16 cellular contexts compared by ENCODE assay signal in genomic region chr22:41343717-41344116, GRCh38. TPM values are rescaled to one million over a fixed set of nuclear protein-coding genes. Genes with fewer than 3 reads are reported as not detected.
DNase-seq lines count a peak whose midpoint lies in the region; ATAC-seq, FAIRE-seq and TF ChIP-seq lines count a peak whose summit lies in the region.
"Had no signal": no experiment of that assay in that cellular context is flagged by ENCODE, and none has a peak within 500 bp of the region (broad histone marks: within the 10 kb centered on the region; RNA-seq: fewer than 3 reads in every experiment).

No MANE protein-coding gene starts in this region.

- H3K9me1 ChIP-seq in IMR-90 (ENCODE audit: insufficient read depth, low read length): no peaks in the 10 kb centered on the region

- no peak overlapping the region for H4K5ac ChIP-seq in IMR-90 (ENCODE audit: low read depth, low read length)

- H3K36me3 ChIP-seq in IMR-90 (ENCODE audit: control insufficient read depth, insufficient read depth, low read length) (peaks cover 85% of the 10 kb centered on the region), bronchial epithelial cell (ENCODE audit: control insufficient read depth, insufficient read depth, low read length) (peaks cover 39% of the 10 kb centered on the region), right lobe of liver (peaks cover 0 to 36% (median 19%) of the 10 kb centered on the region in 4 donors), gastroesophageal sphincter (peaks cover 0 to 100% of the 10 kb centered on the region in 2 donors), gastrocnemius medialis (peaks cover 0 to 87% of the 10 kb centered on the region in 2 donors)

- dilution Hi-C loops in IMR-90 (cut with HindIII; ENCODE audit: low sequenced_read_pairs, unreplicated experiment): no loop called here

- H2BK5ac ChIP-seq in IMR-90 (ENCODE audit: low read depth, low read length, poor library complexity, severe bottlenecking): no peak overlapping the region

- in situ Hi-C loops in IMR-90 (cut with MboI; ENCODE audit: low sequenced_read_pairs) (no loop called here), gastrocnemius medialis (cut with MboI; ENCODE audit: low sequenced_read_pairs in 4 of 4) (no loop called here)

- WGBS in IMR-90 (ENCODE audit: extremely low coverage in 2 of 2, insufficient read length in 1 of 2), 2 experiments: 92% methylated on average over 2 of the region's 9 CpGs; no CpG with 5 or more reads in 1 of the 2 experiments
- WGBS in right lobe of liver (ENCODE audit: insufficient coverage, low coverage, low lambda C conversion rate, missing lambda C conversion rate): 84% methylated on average over 3 of the region's 9 CpGs
- WGBS in gastroesophageal sphincter (ENCODE audit: low coverage in 1 of 2), 2 donors: 98% methylated on average over 5 of the region's 9 CpGs; no CpG with 5 or more reads in 1 of the 2 donors

- no peak for TF ChIP-seq POLR2A in IMR-90 (IDR thresholded peaks at IDR 0.05; ENCODE audit: low read depth, low read length)
- no peak for TF ChIP-seq POLR2A in right lobe of liver (IDR thresholded peaks at IDR 0.05)
- TF ChIP-seq POLR2A in gastroesophageal sphincter (IDR thresholded peaks at IDR 0.05): no peak
- no peak for TF ChIP-seq POLR2A in gastrocnemius medialis (IDR thresholded peaks at IDR 0.05)

- BruUV-seq in IMR-90 (replicated peaks; lab: Mats Ljungman, UMichigan): no TSS peak

- H3K27ac ChIP-seq in IMR-90 (ENCODE audit: insufficient read depth, low read length): no peak overlapping the region
- H3K27ac ChIP-seq in right lobe of liver: peak overlapping the region in 2 of 3 donors; percentile 30 to 88
- no peak overlapping the region for H3K27ac ChIP-seq in gastroesophageal sphincter
- H3K27ac ChIP-seq in gastrocnemius medialis: no peak overlapping the region
- H3K27ac ChIP-seq: HL-60 had no signal

- no peak overlapping the region for H3K4me3 ChIP-seq in IMR-90 (ENCODE audit: insufficient read depth, low read depth, low read length)
- no peak overlapping the region for H3K4me3 ChIP-seq in bronchial epithelial cell (ENCODE audit: low read depth, low read length)
- no peak overlapping the region for H3K4me3 ChIP-seq in right lobe of liver
- no peak overlapping the region for H3K4me3 ChIP-seq in gastroesophageal sphincter
- no peak overlapping the region for H3K4me3 ChIP-seq in gastrocnemius medialis

- POLR2A ChIA-PET in IMR-90 (lab: Charles Lee; ENCODE audit: unreplicated experiment): no interaction called here

- H2BK15ac ChIP-seq in IMR-90 (ENCODE audit: low read depth, low read length): no peak overlapping the region

- H2BK20ac ChIP-seq in IMR-90 (ENCODE audit: low read depth, low read length): peak overlapping the region; percentile 7; the same call in 1 of the 2 replicates

- H3K27me3 ChIP-seq in IMR-90 (ENCODE audit: control insufficient read depth, insufficient read depth, low read length) (no peaks in the 10 kb centered on the region), bronchial epithelial cell (ENCODE audit: control insufficient read depth, insufficient read depth, low read length) (no peaks in the 10 kb centered on the region), right lobe of liver (no peaks in the 10 kb centered on the region), gastroesophageal sphincter (no peaks in the 10 kb centered on the region), gastrocnemius medialis (no peaks in the 10 kb centered on the region)

- H3K79me1 ChIP-seq in IMR-90 (ENCODE audit: low read depth in 1 of 2, low read length in 2 of 2): peaks cover 14 to 52% of the 10 kb centered on the region in 2 experiments

- H3K4me1 ChIP-seq in IMR-90 (ENCODE audit: control insufficient read depth, insufficient read depth, low read length) (no peaks in the 10 kb centered on the region), right lobe of liver (peaks cover 0 to 54% (median 26%) of the 10 kb centered on the region in 4 donors), gastroesophageal sphincter (no peaks in the 10 kb centered on the region), gastrocnemius medialis (peaks cover 3 to 8% of the 10 kb centered on the region in 2 donors)

- ATAC-seq in IMR-90 (ENCODE audit: low read depth) (no peak), right lobe of liver (peak in 1 of 4 donors; percentile 10), gastroesophageal sphincter (no peak), GM21825 (IDR thresholded peaks at IDR 0.05; ENCODE audit: unreplicated experiment) (no peak), GM19463 (IDR thresholded peaks at IDR 0.05; ENCODE audit: unreplicated experiment) (no peak), gastrocnemius medialis (no peak)
- ATAC-seq: HCT116 had no signal

- H3K23ac ChIP-seq in IMR-90 (ENCODE audit: low read depth, low read length): no peak overlapping the region

- no peak overlapping the region for H2BK120ac ChIP-seq in IMR-90 (ENCODE audit: low read depth, low read length)

- no peak overlapping the region for H3K9ac ChIP-seq in IMR-90 (ENCODE audit: low read depth, low read length)

- H3K18ac ChIP-seq in IMR-90 (ENCODE audit: low read depth, low read length): no peak overlapping the region

- peak; percentile 23 for FAIRE-seq in bronchial epithelial cell (lab: Jason Lieb, UNC)
- FAIRE-seq: A204.1, G401.6, GM12891, H1 had no signal

- no peak overlapping the region for H4K91ac ChIP-seq in IMR-90 (ENCODE audit: insufficient read depth, low read depth, low read length)

- 0 out of 2 replicates have a peak, but pooled peaks cover 4% of the 10 kb centered on the region for H4K20me1 ChIP-seq in IMR-90 (ENCODE audit: insufficient read depth, low read length)

- TF ChIP-seq RAD21 in IMR-90 (IDR thresholded peaks at IDR 0.05; ENCODE audit: low read length): no peak

- H3K14ac ChIP-seq in IMR-90 (replicated peaks; ENCODE audit: low read depth, low read length): no peak overlapping the region

- no peak for DNase-seq in IMR-90
- no peak for DNase-seq in bronchial epithelial cell (ENCODE audit: low read depth)
- DNase-seq in right lobe of liver: no peak
- no peak for DNase-seq in gastrocnemius medialis
- DNase-seq: Calu3; CD4-positive, alpha-beta T cell; DMS 273 treated with DMSO at 0.1 percent for 48 hours had no signal

- no peak overlapping the region for H4K8ac ChIP-seq in IMR-90 (ENCODE audit: low read depth in 2 of 2, low read length in 2 of 2)

- H3K56ac ChIP-seq in IMR-90 (ENCODE audit: extremely low read depth, insufficient read depth, low read length): no peak overlapping the region

- TF ChIP-seq CTCF in IMR-90 (conservative IDR thresholded peaks at IDR 0.05; ENCODE audit: low read depth, low read length) (no peak), bronchial epithelial cell (IDR thresholded peaks at IDR 0.05; ENCODE audit: insufficient read depth, low read length, severe bottlenecking) (no peak), right lobe of liver (IDR thresholded peaks at IDR 0.05) (no peak), gastroesophageal sphincter (IDR thresholded peaks at IDR 0.05) (no peak), gastrocnemius medialis (IDR thresholded peaks at IDR 0.05 in 4 of 5, conservative IDR thresholded peaks at IDR 0.05 in 1 of 5) (no peak)

- intact Hi-C loops in IMR-90 (cut with micrococcal nuclease): no loop called here
- intact Hi-C loops in right lobe of liver (cut with DNase I): no loop called here
- intact Hi-C loops in gastrocnemius medialis (cut with DNase I; ENCODE audit: low total_unique reads): no loop called here

- H2AFZ ChIP-seq in IMR-90 (replicated peaks; ENCODE audit: low read length, poor library complexity): no peak overlapping the region

- H2AK5ac ChIP-seq in IMR-90 (ENCODE audit: low read depth, low read length): no peak overlapping the region

- no peak overlapping the region for H2AK9ac ChIP-seq in IMR-90 (replicated peaks; ENCODE audit: low read depth, low read length, poor library complexity)

- no peak overlapping the region for H3K4me2 ChIP-seq in IMR-90 (ENCODE audit: low read depth, low read length)

- CTCF ChIA-PET in IMR-90 (lab: Yijun Ruan, JAX): no interaction called here

- TF ChIP-seq EP300 in gastroesophageal sphincter (IDR thresholded peaks at IDR 0.05): no peak

- no peak overlapping the region for H3K4ac ChIP-seq in IMR-90 (ENCODE audit: low read depth, low read length)

- no peaks in the 10 kb centered on the region for H3K9me3 ChIP-seq in IMR-90 (ENCODE audit: control insufficient read depth, insufficient read depth, low read length)
- H3K9me3 ChIP-seq in right lobe of liver: no peaks in the 10 kb centered on the region
- no peaks in the 10 kb centered on the region for H3K9me3 ChIP-seq in gastroesophageal sphincter
- H3K9me3 ChIP-seq in gastrocnemius medialis: no peaks in the 10 kb centered on the region

TF ChIP-seq in IMR-90, 13 proteins besides CTCF, POLR2A, EP300 and RAD21 (continues in another document):
- TF ChIP-seq NFE2L2 (IDR thresholded peaks at IDR 0.05; ENCODE audit: low read depth, low read length) (no peak), BHLHE40 (IDR thresholded peaks at IDR 0.05; ENCODE audit: low read depth, low read length) (no peak)

RNA-seq across cellular contexts. Expression of gene TEF, which starts 38.0 kb away (rescaled TPM):
- total RNA-seq in IMR-90 (2012; rRNA removed) (5.6 and 6.1 TPM in 2 replicates), bronchial epithelial cell (7.6 and 13.2 TPM in 2 replicates), right lobe of liver (10 to 100 TPM in 4 of 6 experiments, 1 to 10 TPM in 2; 6.1 to 28.9 (median 15.5) TPM), gastroesophageal sphincter (10 to 100 TPM; 26.1 to 50.7 (median 37.0) TPM), gastrocnemius medialis (10 to 100 TPM; 15.6 to 39.8 (median 19.5) TPM)
- polyA plus RNA-seq in IMR-90 (2012; rRNA removed): 11.6 and 14.4 TPM in 2 replicates
- 4.4 and 5.7 TPM in 2 replicates for polyA plus RNA-seq in IMR-90 (2012; cell fraction: cytosol; rRNA removed)
- 4.7 and 8.8 TPM in 2 replicates for polyA plus RNA-seq in IMR-90 (2012; cell fraction: nucleus; rRNA removed; ENCODE audit: low replicate concordance)

RNA-seq across cellular contexts. Expression of gene ZC3H7B, which starts 42.4 kb away (rescaled TPM):
- total RNA-seq in IMR-90 (2012; rRNA removed): 35.6 and 37.6 TPM in 2 replicates
- 72.3 and 81.6 TPM in 2 replicates for polyA plus RNA-seq in IMR-90 (2012; rRNA removed)
- 45.0 and 67.7 TPM in 2 replicates for polyA plus RNA-seq in IMR-90 (2012; cell fraction: cytosol; rRNA removed)
- 104 and 165 TPM in 2 replicates for polyA plus RNA-seq in IMR-90 (2012; cell fraction: nucleus; rRNA removed; ENCODE audit: low replicate concordance)
- total RNA-seq in bronchial epithelial cell: 14.5 and 21.9 TPM in 2 replicates
- 10 to 100 TPM; 26.5 to 50.1 (median 42.7) TPM for total RNA-seq in right lobe of liver
- total RNA-seq in gastroesophageal sphincter: 10 to 100 TPM; 39.0 to 65.2 (median 39.5) TPM
- 10 to 100 TPM; 17.0 to 22.6 (median 20.5) TPM for total RNA-seq in gastrocnemius medialis

RNA-seq across cellular contexts. Expression of gene RANGAP1, which starts 57.7 kb away (rescaled TPM):
- total RNA-seq in IMR-90 (2012; rRNA removed): 71.2 and 74.4 TPM in 2 replicates
- 148 and 165 TPM in 2 replicates for polyA plus RNA-seq in IMR-90 (2012; rRNA removed)
- 129 and 158 TPM in 2 replicates for polyA plus RNA-seq in IMR-90 (2012; cell fraction: cytosol; rRNA removed)
- 168 and 358 TPM in 2 replicates for polyA plus RNA-seq in IMR-90 (2012; cell fraction: nucleus; rRNA removed; ENCODE audit: low replicate concordance)
- total RNA-seq in bronchial epithelial cell: 63.2 and 65.0 TPM in 2 replicates
- total RNA-seq in right lobe of liver: 10 to 100 TPM; 27.4 to 56.3 (median 37.6) TPM
- 10 to 100 TPM; 47.9 to 91.5 (median 59.1) TPM for total RNA-seq in gastroesophageal sphincter
- total RNA-seq in gastrocnemius medialis: 10 to 100 TPM; 31.4 to 75.2 (median 52.1) TPM

Comparison
In these comparisons a context has a peak if more than half of its experiments do, and no peak if none do; other contexts are left out.
1. H3K27ac ChIP-seq: peak in right lobe of liver (2 of 3); none in IMR-90 (single experiment), gastroesophageal sphincter (0 of 4) and gastrocnemius medialis (0 of 4).